Comparison of ENCODE assay signal across 8 cellular contexts in the genomic region with DNA sequence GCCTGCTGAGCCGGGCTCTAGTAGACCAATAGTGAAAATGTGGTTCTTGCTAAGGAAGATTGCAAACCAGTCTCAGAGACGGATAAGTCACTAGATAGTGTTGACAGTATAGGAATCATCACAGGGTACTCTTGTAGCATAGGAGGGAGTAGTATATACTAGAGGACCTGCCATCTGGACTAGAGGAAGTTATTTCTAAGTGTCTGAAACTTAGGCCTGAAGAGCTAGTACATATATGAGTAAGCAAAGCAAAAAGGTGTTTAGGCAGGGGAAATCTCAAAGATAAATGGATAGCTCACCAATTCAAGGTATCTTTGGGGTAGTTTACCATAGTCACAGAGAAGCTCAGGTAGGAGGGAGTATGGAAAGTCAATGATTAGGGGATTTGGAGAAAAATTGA.
"Had no signal": no experiment of that assay in that cellular context is flagged by ENCODE, and none has a peak within 500 bp of the region (broad histone marks: within the 10 kb centered on the region; RNA-seq: fewer than 3 reads in every experiment).

No MANE protein-coding gene starts in this region.

- H3K27ac ChIP-seq: HL-60, KMS-11 had no signal

- DNase-seq: IMR-90, KBM-7, KG1 had no signal

- FAIRE-seq: HepG2, HTR-8/SVneo, K562 had no signal

- H3K4me3 ChIP-seq: K562 had no signal

- ATAC-seq: HepG2, K562 had no signal

- H3K4me2 ChIP-seq: KMS-11 had no signal

- H3K9ac ChIP-seq: KMS-11 had no signal
